Comparison of ENCODE assay signal across 9 cellular contexts in the genomic region with DNA sequence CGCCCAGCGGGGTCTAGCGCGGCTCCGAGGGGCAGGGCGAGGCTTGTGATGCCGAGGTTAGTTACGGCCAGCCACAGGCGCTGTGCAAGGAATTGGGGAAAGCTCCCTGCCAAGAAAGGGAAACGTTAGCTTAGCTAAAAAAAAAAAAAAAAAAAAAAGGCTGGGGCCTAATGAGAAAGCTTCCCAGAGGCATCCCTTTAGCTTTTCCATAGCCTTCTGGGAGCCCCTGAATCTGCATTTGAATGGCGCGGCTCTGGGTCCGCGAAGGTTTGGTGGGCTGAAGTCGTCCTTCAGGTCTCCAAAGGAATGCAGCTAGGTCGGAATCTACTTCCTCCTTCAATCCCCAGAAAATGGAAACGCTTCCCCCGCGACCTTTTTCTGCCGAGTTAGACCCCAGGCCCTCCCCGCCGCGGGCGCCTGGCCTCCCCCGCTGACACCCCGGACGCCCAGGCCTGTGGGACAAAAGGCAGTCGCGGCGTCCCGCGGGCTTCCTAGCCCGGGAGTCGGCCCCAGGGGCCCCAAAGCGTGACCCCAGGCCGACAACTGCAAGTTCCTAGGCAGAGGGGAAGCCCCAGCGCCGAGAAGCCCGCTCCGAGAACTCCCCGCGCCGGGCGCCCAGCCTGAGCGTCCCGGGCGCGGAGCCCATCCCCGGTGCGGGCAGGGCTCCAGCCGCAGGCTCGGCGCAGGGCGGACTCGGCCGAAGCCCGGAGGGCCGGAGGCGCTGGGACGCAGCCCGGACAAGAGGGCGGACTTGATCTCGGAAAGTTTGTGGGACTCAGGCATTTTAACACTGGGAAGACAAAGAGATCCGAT. TPM values are rescaled to one million over a fixed set of nuclear protein-coding genes. Genes with fewer than 3 reads are reported as not detected.
DNase-seq lines count a peak whose midpoint lies in the region; ATAC-seq, FAIRE-seq and TF ChIP-seq lines count a peak whose summit lies in the region.
"Had no signal": no experiment of that assay in that cellular context is flagged by ENCODE, and none has a peak within 500 bp of the region (broad histone marks: within the 10 kb centered on the region; RNA-seq: fewer than 3 reads in every experiment).

No MANE protein-coding gene starts in this region.

- ATAC-seq in CD8-positive, alpha-beta T cell = no peak
- ATAC-seq in HepG2 = peak; percentile 20
- no peak for ATAC-seq in thoracic aorta (ENCODE audit: insufficient number of reproducible peaks, low FRiP score, low read depth)
- ATAC-seq in HG03196 (IDR thresholded peaks at IDR 0.05; ENCODE audit: unreplicated experiment) = no peak
- ATAC-seq in GM18517 (IDR thresholded peaks at IDR 0.05; ENCODE audit: unreplicated experiment) = no peak

- in situ Hi-C loops in HepG2 (cut with HindIII; ENCODE audit: extremely low pct_ligation_motif_present, low pct_unique_long_range_greater_than_20kb) = no loop called here

- BruUV-seq in HepG2 (replicated peaks; lab: Mats Ljungman, UMichigan) = TSS peak; percentile 39

- peaks cover 4% of the 10 kb centered on the region for H3K9me3 Mint-ChIP-seq in CD8-positive, alpha-beta T cell

- H3K4me1 ChIP-seq in CD8-positive, alpha-beta T cell (ENCODE audit: insufficient read depth, low read length) = no peaks in the 10 kb centered on the region
- H3K4me1 ChIP-seq in HepG2 (ENCODE audit: insufficient read depth, low read length) = peaks cover 40% of the 10 kb centered on the region
- peaks cover 3 to 19% of the 10 kb centered on the region in 2 donors for H3K4me1 ChIP-seq in thoracic aorta (ENCODE audit: control insufficient read depth in 1 of 2, low read depth in 2 of 2)

- H2AFZ ChIP-seq in HepG2 (ENCODE audit: low read length) = no peak overlapping the region

- no peaks in the 10 kb centered on the region for H3K9me3 ChIP-seq in CD8-positive, alpha-beta T cell (ENCODE audit: low read length)
- H3K9me3 ChIP-seq in HepG2 (ENCODE audit: low read length) = peaks cover 14% of the 10 kb centered on the region
- H3K9me3 ChIP-seq in thoracic aorta = peaks cover 8% of the 10 kb centered on the region

- H3K4me3 Mint-ChIP-seq in CD8-positive, alpha-beta T cell = peak overlapping the region; percentile 51

- CTCF ChIA-PET in CD8-positive, alpha-beta T cell (lab: Charles Lee) = no interaction called here
- CTCF ChIA-PET in HepG2 (lab: Yijun Ruan, JAX; ENCODE audit: low intra/inter-chr PET ratio, low total read pairs) = interaction anchor here (1.2 to 3.1 kb wide), 2 partner anchors 223 to 655 kb away, joined by 3 to 22 read pairs; no protein-coding TSS in a partner anchor

- peak overlapping the region; percentile 83 for H3K4me2 ChIP-seq in HepG2 (ENCODE audit: low read depth, low read length)

- H3K79me2 ChIP-seq in HepG2 (ENCODE audit: insufficient read depth, low read length) = peaks cover 80% of the 10 kb centered on the region

- no peak for TF ChIP-seq POLR2A in HepG2 (IDR thresholded peaks at IDR 0.05; ENCODE audit: insufficient read depth in 1 of 2, low read depth in 2 of 2, low read length in 2 of 2)

- no peak for TF ChIP-seq RAD21 in Ishikawa (IDR thresholded peaks at IDR 0.05; ENCODE audit: low read depth)
- TF ChIP-seq RAD21 in HepG2 (CRISPR knock-in tag; IDR thresholded peaks at IDR 0.05) = peak; percentile 16; the same call in 1 of the 2 replicates

- intact Hi-C loops in CD8-positive, alpha-beta T cell (cut with DNase I, micrococcal nuclease) = no loop called here
- intact Hi-C loops in HepG2 (cut with micrococcal nuclease; ENCODE audit: unreplicated experiment) = loop anchor here (1.0 to 10.0 kb wide), 7 partner anchors 55 to 881 kb away; no protein-coding TSS in a partner anchor

- no peak for DNase-seq in CD8-positive, alpha-beta T cell
- peak; percentile 80 for DNase-seq in coronary artery (ENCODE audit: low spot score)
- no peak for DNase-seq in HepG2 (ENCODE audit: low spot score)
- no peak for DNase-seq in thoracic aorta (ENCODE audit: low spot score)
- DNase-seq in stimulated activated naive CD4-positive, alpha-beta T cell treated with Interleukin-2 at 50 U/mL for 16 hours (lab: John Stamatoyannopoulos, UW) = no peak

- no peak for TF ChIP-seq CTCF in CD8-positive, alpha-beta T cell (IDR thresholded peaks at IDR 0.05)
- TF ChIP-seq CTCF in coronary artery (IDR thresholded peaks at IDR 0.05) (no peak), HepG2 (CRISPR knock-in tag; IDR thresholded peaks at IDR 0.05) (no peak), thoracic aorta (IDR thresholded peaks at IDR 0.05) (no peak)

- no peak overlapping the region for H3K4me3 ChIP-seq in CD8-positive, alpha-beta T cell (ENCODE audit: low read depth, low read length)
- peak overlapping the region; percentile 97 for H3K4me3 ChIP-seq in coronary artery
- peak overlapping the region; percentile 69 to 99 (median 95) for H3K4me3 ChIP-seq in HepG2 (replicated peaks in 1 of 3; ENCODE audit: insufficient read depth in 1 of 3, low read depth in 2 of 3, low read length in 3 of 3)
- H3K4me3 ChIP-seq in thoracic aorta = peak overlapping the region; percentile 80

- peak overlapping the region; percentile 91 for H3K9ac ChIP-seq in HepG2 (ENCODE audit: insufficient read depth, low read depth, low read length)

- peaks cover 15% of the 10 kb centered on the region for H3K4me1 Mint-ChIP-seq in CD8-positive, alpha-beta T cell (ENCODE audit: low read depth)

- H3K27me3 Mint-ChIP-seq in CD8-positive, alpha-beta T cell (ENCODE audit: low read depth) = peaks cover 55% of the 10 kb centered on the region

- peaks cover 27% of the 10 kb centered on the region for H4K20me1 ChIP-seq in HepG2 (ENCODE audit: insufficient read depth, low read length)

- FAIRE-seq in HepG2 (lab: Jason Lieb, UNC) = no peak

- no peak overlapping the region for H3K27ac Mint-ChIP-seq in CD8-positive, alpha-beta T cell

- POLR2A ChIA-PET in CD8-positive, alpha-beta T cell (lab: Charles Lee) = no interaction called here
- POLR2A ChIA-PET in HepG2 (lab: Yijun Ruan, JAX) = interaction anchor here (0.7 to 3.0 kb wide), 11 partner anchors 10 to 231 kb away, joined by 3 to 12 read pairs (median 5); no protein-coding TSS in a partner anchor

- no peak for TF ChIP-seq EP300 in Ishikawa (IDR thresholded peaks at IDR 0.05; ENCODE audit: borderline replicate concordance)
- TF ChIP-seq EP300 in HepG2 (IDR thresholded peaks at IDR 0.05; ENCODE audit: low read depth in 2 of 2, low read length in 2 of 2) = no peak
- TF ChIP-seq EP300 in HepG2 (CRISPR knock-in tag; IDR thresholded peaks at IDR 0.05; ENCODE audit: borderline replicate concordance) = no peak

- H3K36me3 ChIP-seq in CD8-positive, alpha-beta T cell (ENCODE audit: insufficient read depth, low read length) = no peaks in the 10 kb centered on the region
- H3K36me3 ChIP-seq in HepG2 (replicated peaks in 1 of 2; ENCODE audit: control insufficient read depth in 1 of 2, insufficient read depth in 2 of 2, low read length in 2 of 2) (no peaks in the 10 kb centered on the region; a peak in 1 of 5 replicates), thoracic aorta (no peaks in the 10 kb centered on the region)

- under 1% methylated on average over 38 of the region's 64 CpGs for WGBS in HepG2 (ENCODE audit: low lambda C conversion rate)

- H3K27ac ChIP-seq in CD8-positive, alpha-beta T cell (ENCODE audit: low read depth, low read length) = no peak overlapping the region
- H3K27ac ChIP-seq in coronary artery (peak overlapping the region; percentile 91 to 93), HepG2 (ENCODE audit: extremely low read length, insufficient read depth, low read length) (peak overlapping the region; percentile 81), thoracic aorta (peak overlapping the region; percentile 91 to 95)

- peaks cover 9% of the 10 kb centered on the region for H3K27me3 ChIP-seq in CD8-positive, alpha-beta T cell (ENCODE audit: insufficient read depth, low read length)
- H3K27me3 ChIP-seq in HepG2 (ENCODE audit: control insufficient read depth in 1 of 2, insufficient read depth in 2 of 2, low read length in 2 of 2) (no peaks in the 10 kb centered on the region; a peak in 1 of 5 replicates), thoracic aorta (replicated peaks; ENCODE audit: insufficient read depth) (no peaks in the 10 kb centered on the region)

- H3K36me3 Mint-ChIP-seq in CD8-positive, alpha-beta T cell = no peaks in the 10 kb centered on the region
- H3K36me3 Mint-ChIP-seq: IgD-negative memory B cell had no signal

TF ChIP-seq in HepG2, 621 proteins besides CTCF, POLR2A, EP300 and RAD21 (continues in another document):
- TF ChIP-seq THYN1 (CRISPR knock-in tag; IDR thresholded peaks at IDR 0.05; ENCODE audit: borderline replicate concordance, low read depth) (no peak), RFXANK (CRISPR knock-in tag; IDR thresholded peaks at IDR 0.05) (no peak), MXI1 (IDR thresholded peaks at IDR 0.05; ENCODE audit: borderline replicate concordance, low read depth, low read length) (no peak), ZNF124 (CRISPR knock-in tag; IDR thresholded peaks at IDR 0.05) (no peak), HHEX (CRISPR knock-in tag; IDR thresholded peaks at IDR 0.05) (no peak)

RNA-seq across cellular contexts. Expression of gene FAT1, which starts 0.6 kb away (rescaled TPM):
- total RNA-seq in CD8-positive, alpha-beta T cell = not detected
- 176 and 185 TPM in 2 replicates for total RNA-seq in HepG2 (2016; rRNA removed; fragmentation: Illumina TruSeq; extraction: Trizol)
- 74.9 and 87.3 TPM in 2 replicates for total RNA-seq in HepG2 (2016; cell fraction: cytosol; rRNA removed; fragmentation: Illumina TruSeq; extraction: Trizol; ENCODE audit: low read depth)
- 158 and 182 TPM in 2 replicates for total RNA-seq in HepG2 (2016; cell fraction: insoluble cytoplasmic fraction; rRNA removed; fragmentation: Illumina TruSeq; extraction: Trizol)
- total RNA-seq in HepG2 (2016; cell fraction: membrane; rRNA removed; fragmentation: Illumina TruSeq; extraction: Trizol) = 361 and 484 TPM in 2 replicates
- 203 and 219 TPM in 2 replicates for total RNA-seq in HepG2 (2016; cell fraction: nucleus; rRNA removed; fragmentation: Illumina TruSeq; extraction: Trizol)
- polyA plus RNA-seq in HepG2 (2011; rRNA removed) = 193 and 216 TPM in 2 replicates
- 145 and 153 TPM in 2 replicates for polyA plus RNA-seq in HepG2 (2011; cell fraction: cytosol; rRNA removed)
- 169 and 173 TPM in 2 replicates for polyA plus RNA-seq in HepG2 (2011; cell fraction: nucleus; rRNA removed)
- polyA plus RNA-seq in HepG2 (2012) = 84.5 and 103 TPM in 2 replicates
- polyA plus RNA-seq in HepG2 (2016; cell fraction: cytosol; fragmentation: Illumina TruSeq; extraction: Trizol; ENCODE audit: low read depth) = 2.5 and 3.2 TPM in 2 replicates
- polyA plus RNA-seq in HepG2 (2016; cell fraction: insoluble cytoplasmic fraction; fragmentation: Illumina TruSeq; extraction: Trizol; ENCODE audit: low read depth) = 34.1 and 47.0 TPM in 2 replicates
- 7.0 and 7.3 TPM in 2 replicates for polyA plus RNA-seq in HepG2 (2016; cell fraction: membrane; fragmentation: Illumina TruSeq; extraction: Trizol; ENCODE audit: low read depth)
- polyA plus RNA-seq in HepG2 (2016; cell fraction: nucleus; fragmentation: Illumina TruSeq; extraction: Trizol; ENCODE audit: insufficient read depth, low read depth) = 164 and 179 TPM in 2 replicates
- polyA minus RNA-seq in HepG2 (2011; rRNA and poly(A)+ RNA removed; ENCODE audit: low replicate concordance) = 311 and 1,912 TPM in 2 replicates
- polyA minus RNA-seq in HepG2 (2011; cell fraction: cytosol; rRNA and poly(A)+ RNA removed) = 510 and 534 TPM in 2 replicates
- polyA minus RNA-seq in HepG2 (2011; cell fraction: nucleus; rRNA and poly(A)+ RNA removed) = 531 and 554 TPM in 2 replicates
- total RNA-seq in thoracic aorta = 100 to 1,000 TPM; 106 to 117 TPM
- polyA plus RNA-seq: IgD-negative memory B cell had no signal

Comparison
In these comparisons a context has a peak if more than half of its experiments do, and no peak if none do; other contexts are left out.
1. RNA of gene FAT1, which starts 0.6 kb away (total RNA-seq): 74.9 to 484 TPM in HepG2 and 106 to 117 TPM in thoracic aorta; not detected in CD8-positive, alpha-beta T cell; every median in the first group is over 10 times any median in the second.